Comparison of ENCODE assay signal across 8 cellular contexts in the genomic region with DNA sequence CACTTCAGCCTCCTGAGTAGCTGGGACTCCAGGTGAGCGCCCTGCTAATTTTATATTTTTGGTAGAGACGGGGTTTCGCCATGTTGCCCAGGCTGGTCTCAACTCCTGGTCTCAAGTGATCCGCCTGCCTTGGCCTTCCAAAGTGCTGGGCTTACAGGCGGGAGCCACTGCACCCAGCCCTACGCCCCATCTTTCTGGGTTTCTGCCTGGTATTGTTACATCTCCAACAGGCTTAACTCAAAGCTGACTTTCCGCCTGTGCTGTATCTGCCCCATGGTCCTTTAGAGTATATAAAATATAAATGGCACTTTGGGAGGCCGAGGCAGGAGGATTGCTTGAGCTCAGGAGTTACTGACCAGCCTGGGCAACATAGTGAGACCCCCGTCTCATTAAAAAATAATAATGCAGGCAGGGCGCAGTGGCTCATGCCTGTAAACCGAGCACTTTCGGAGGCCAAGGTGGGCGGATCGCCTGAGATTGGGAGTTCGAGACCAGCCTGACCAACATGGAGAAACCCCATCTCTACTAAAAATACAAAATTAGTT. TPM values are rescaled to one million over a fixed set of nuclear protein-coding genes. Genes with fewer than 3 reads are reported as not detected.
DNase-seq lines count a peak whose midpoint lies in the region; ATAC-seq, FAIRE-seq and TF ChIP-seq lines count a peak whose summit lies in the region.

No MANE protein-coding gene starts in this region.

- peaks cover 25% of the 10 kb centered on the region for H3F3A ChIP-seq in PC-9 (ENCODE audit: insufficient read depth, low read depth)

- no peaks in the 10 kb centered on the region for H4K20me1 ChIP-seq in PC-9 (ENCODE audit: insufficient read depth)
- no peaks in the 10 kb centered on the region for H4K20me1 ChIP-seq in endothelial cell of umbilical vein (replicated peaks; ENCODE audit: control insufficient read depth, extremely low read depth, insufficient read depth, low read length)

- DNase-seq in PC-9 = no peak
- DNase-seq in endothelial cell of umbilical vein (ENCODE audit: low read depth, low spot score) = no peak
- DNase-seq in HuH-7 (ENCODE audit: low spot score) = no peak
- no peak for DNase-seq in NCI-H446 treated with DMSO at 0.1 percent for 48 hours (lab: John Stamatoyannopoulos, UW)

- H3K9ac ChIP-seq in ES-I3 (ENCODE audit: low read depth, low read length) = peak overlapping the region; percentile 94
- H3K9ac ChIP-seq in endothelial cell of umbilical vein (replicated peaks; ENCODE audit: extremely low read depth, insufficient read depth, low read length) = peak overlapping the region; percentile 87

- H3K9me3 ChIP-seq in ES-I3 (ENCODE audit: control insufficient read depth, insufficient read depth, low read length) (no peaks in the 10 kb centered on the region), PC-9 (ENCODE audit: insufficient read depth, low read depth) (no peaks in the 10 kb centered on the region), endothelial cell of umbilical vein (replicated peaks; ENCODE audit: control insufficient read depth, insufficient read depth, low read length) (no peaks in the 10 kb centered on the region), neutrophil (no peaks in the 10 kb centered on the region)

- CTCF ChIA-PET in PC-9 (lab: Charles Lee) = interaction anchor here (0.6 kb wide), 2 partner anchors 18 to 145 kb away, joined by 3 to 6 read pairs; no protein-coding TSS in a partner anchor
- CTCF ChIA-PET in endothelial cell of umbilical vein (lab: Charles Lee) = interaction anchor here (1.0 to 1.5 kb wide), 3 partner anchors 69 to 97 kb away, joined by 3 to 6 read pairs (median 3); no protein-coding TSS in a partner anchor

- no peaks in the 10 kb centered on the region for H3K27me3 ChIP-seq in PC-9 (ENCODE audit: insufficient read depth, low read depth)
- H3K27me3 ChIP-seq in endothelial cell of umbilical vein (ENCODE audit: control insufficient read depth in 2 of 2, insufficient read depth in 2 of 2, low read length in 2 of 2) = no peaks in the 10 kb centered on the region
- no peaks in the 10 kb centered on the region for H3K27me3 ChIP-seq in neutrophil

- dilution Hi-C loops in endothelial cell of umbilical vein (cut with MboI; ENCODE audit: extremely low pct_ligation_motif_present, low sequenced_read_pairs) = no loop called here

- intact Hi-C loops in PC-9 (cut with micrococcal nuclease; ENCODE audit: unreplicated experiment) = loop anchor here (1.0 to 5.0 kb wide), 3 partner anchors 21 to 95 kb away; partner anchors contain the start of gene KDM4C
- intact Hi-C loops in endothelial cell of umbilical vein (cut with micrococcal nuclease) = loop anchor here (1.0 to 10.0 kb wide), 8 partner anchors 22 to 675 kb away; partner anchors contain the start of genes GLDC, KDM4C and UHRF2

- H3K27ac ChIP-seq in PC-9 = peak overlapping the region; percentile 99
- H3K27ac ChIP-seq in endothelial cell of umbilical vein (ENCODE audit: insufficient read depth, low read depth, low read length) = peak overlapping the region; percentile 84
- H3K27ac ChIP-seq in neutrophil = peak overlapping the region; percentile 79

- no peak for TF ChIP-seq CTCF in PC-9 (conservative IDR thresholded peaks at IDR 0.05)
- no peak for TF ChIP-seq CTCF in endothelial cell of umbilical vein (IDR thresholded peaks at IDR 0.05; ENCODE audit: extremely low read depth in 1 of 2, insufficient read depth in 1 of 2, low read depth in 1 of 2, low read length in 2 of 2)
- no peak for TF ChIP-seq CTCF in neutrophil (IDR thresholded peaks at IDR 0.05)

- no peak for ATAC-seq in GM18505 (IDR thresholded peaks at IDR 0.05; ENCODE audit: unreplicated experiment)
- ATAC-seq in GM18907 (IDR thresholded peaks at IDR 0.05; ENCODE audit: unreplicated experiment) = no peak

- FAIRE-seq in endothelial cell of umbilical vein (lab: Jason Lieb, UNC) = no peak

- H3K4me1 ChIP-seq in ES-I3 (ENCODE audit: insufficient read depth, low read length) (no peaks in the 10 kb centered on the region), PC-9 (replicated peaks; ENCODE audit: insufficient read depth) (peaks cover 9% of the 10 kb centered on the region), endothelial cell of umbilical vein (ENCODE audit: control insufficient read depth, extremely low read depth, insufficient read depth, low read length) (peaks cover 5% of the 10 kb centered on the region), neutrophil (ENCODE audit: control insufficient read depth in 1 of 2, insufficient read depth in 1 of 2, low read depth in 1 of 2, low read length in 1 of 2) (peaks cover 8 to 10% of the 10 kb centered on the region in 2 experiments)

- POLR2A ChIA-PET in PC-9 (lab: Charles Lee; ENCODE audit: unreplicated experiment) (interaction anchor here (0.6 to 1.0 kb wide), 2 partner anchors 18 to 58 kb away, joined by 8 to 14 read pairs; no protein-coding TSS in a partner anchor), endothelial cell of umbilical vein (lab: Charles Lee) (interaction anchor here (0.6 to 1.1 kb wide), 5 partner anchors 11 to 1260 kb away, joined by 3 to 5 read pairs (median 4); partner anchors contain the start of gene KDM4C)

- H3K4me3 ChIP-seq in PC-9 (peak overlapping the region; percentile 84), endothelial cell of umbilical vein (replicated peaks in 1 of 3; ENCODE audit: insufficient read depth in 1 of 3, low read depth in 1 of 3, low read length in 3 of 3) (peak overlapping the region; percentile 68 to 85 (median 81)), neutrophil (ENCODE audit: low read depth in 1 of 2, low read length in 1 of 2) (peak overlapping the region; percentile 85 to 92)

- TF ChIP-seq POLR2A in endothelial cell of umbilical vein (IDR thresholded peaks at IDR 0.05; ENCODE audit: low read depth, low read length) = no peak
- TF ChIP-seq POLR2A in GM18505 (IDR thresholded peaks at IDR 0.05; ENCODE audit: borderline replicate concordance, extremely low read depth, insufficient read depth, insufficient read length) = no peak

- peaks cover 13% of the 10 kb centered on the region for H3K79me2 ChIP-seq in PC-9 (ENCODE audit: low read depth)
- H3K79me2 ChIP-seq in endothelial cell of umbilical vein (ENCODE audit: control insufficient read depth, insufficient read depth, low read length) = peaks cover 14% of the 10 kb centered on the region

- no peaks in the 10 kb centered on the region for H3K9me2 ChIP-seq in PC-9 (ENCODE audit: insufficient read depth)

- BruUV-seq in PC-9 (replicated peaks; lab: Mats Ljungman, UMichigan) (no TSS peak), endothelial cell of umbilical vein (replicated peaks; lab: Mats Ljungman, UMichigan) (no TSS peak)

- H2AFZ ChIP-seq in PC-9 = peak overlapping the region; percentile 90
- peak overlapping the region; percentile 71 for H2AFZ ChIP-seq in endothelial cell of umbilical vein (ENCODE audit: low read depth, low read length)

- no peaks in the 10 kb centered on the region for H3K9me1 ChIP-seq in endothelial cell of umbilical vein (replicated peaks; ENCODE audit: control insufficient read depth, extremely low read depth, insufficient read depth, low read length)

- no peaks in the 10 kb centered on the region for H3K36me3 ChIP-seq in ES-I3 (ENCODE audit: insufficient read depth, low read length)
- H3K36me3 ChIP-seq in PC-9 (ENCODE audit: low read depth) = 0 out of 2 replicates have a peak, but pooled peaks cover 4% of the 10 kb centered on the region
- H3K36me3 ChIP-seq in endothelial cell of umbilical vein (ENCODE audit: control insufficient read depth in 2 of 2, extremely low read depth in 1 of 2, insufficient read depth in 2 of 2, low read length in 2 of 2) = no peaks in the 10 kb centered on the region
- H3K36me3 ChIP-seq in neutrophil = no peaks in the 10 kb centered on the region

- H3K4me2 ChIP-seq in PC-9 (peak overlapping the region; percentile 94), endothelial cell of umbilical vein (ENCODE audit: insufficient read depth, low read length) (peak overlapping the region; percentile 92)

TF ChIP-seq in endothelial cell of umbilical vein, 7 proteins besides CTCF, POLR2A, EP300 and RAD21:
- TF ChIP-seq POLR2AphosphoS5 (IDR thresholded peaks at IDR 0.05; ENCODE audit: insufficient read depth, low read depth, low read length) = no peak

RNA-seq across cellular contexts. Expression of gene GLDC, which starts 36.5 kb away (rescaled TPM):
- total RNA-seq in PC-9 (2021) = 0.53 and 1.5 TPM in 2 replicates
- 2.6 and 4.7 TPM in 2 replicates for total RNA-seq in endothelial cell of umbilical vein
- 1.2 and 1.8 TPM in 2 replicates for polyA plus RNA-seq in endothelial cell of umbilical vein
- polyA plus RNA-seq in endothelial cell of umbilical vein (2011; cell fraction: cytosol; rRNA removed) = 1.8 and 2.2 TPM in 2 replicates
- polyA plus RNA-seq in endothelial cell of umbilical vein (2011; cell fraction: nucleus; rRNA removed) = 1.4 and 1.8 TPM in 2 replicates
- 12.8 and 16.0 TPM in 2 replicates for polyA plus RNA-seq in endothelial cell of umbilical vein (2012)
- 0.96 and 2.4 TPM in 2 replicates for polyA minus RNA-seq in endothelial cell of umbilical vein
- polyA minus RNA-seq in endothelial cell of umbilical vein (2011; cell fraction: cytosol; rRNA and poly(A)+ RNA removed) = not detected
- 1.8 and 2.2 TPM in 2 replicates for polyA minus RNA-seq in endothelial cell of umbilical vein (2011; cell fraction: nucleus; rRNA and poly(A)+ RNA removed)
